In genomic region chr3:123110238-123110952, GRCh38 we compare ENCODE assay signal across 20 cellular contexts. TPM values are rescaled to one million over a fixed set of nuclear protein-coding genes. Genes with fewer than 3 reads are reported as not detected.
DNase-seq lines count a peak whose midpoint lies in the region; ATAC-seq and TF ChIP-seq lines count a peak whose summit lies in the region.
"Had no signal": no experiment of that assay in that cellular context is flagged by ENCODE, and none has a peak within 500 bp of the region (broad histone marks: within the 10 kb centered on the region; RNA-seq: fewer than 3 reads in every experiment).

No MANE protein-coding gene starts in this region.

- H3K36me3 ChIP-seq in spleen (peaks cover 0 to 84% (median 20%) of the 10 kb centered on the region in 6 donors), ascending aorta (peaks cover 32 to 53% of the 10 kb centered on the region in 2 donors)

- H3K4me1 ChIP-seq in spleen (peaks cover 0 to 54% (median 2%) of the 10 kb centered on the region in 6 donors), ascending aorta (no peaks in the 10 kb centered on the region)
- H3K4me1 ChIP-seq: A549, right lobe of liver had no signal

- CTCF ChIA-PET in activated naive CD4-positive, alpha-beta T cell treated with anti-CD3 and anti-CD28 coated beads, Interleukin-2, amount 10 ng/mL, durations not matched to agents 7 days and 5 days (lab: Charles Lee) = interaction anchor here (0.7 to 1.4 kb wide), 2 partner anchors 10 to 167 kb away, joined by 3 read pairs; no protein-coding TSS in a partner anchor
- CTCF ChIA-PET in WTC11 (lab: Charles Lee) = interaction anchor here (0.6 kb wide), 2 partner anchors 198 to 365 kb away, joined by 3 read pairs; no protein-coding TSS in a partner anchor

- H3K4me3 Mint-ChIP-seq in activated naive CD4-positive, alpha-beta T cell treated with anti-CD3 and anti-CD28 coated beads, Interleukin-2, amount 10 ng/mL, durations not matched to agents 7 days and 5 days = no peak overlapping the region
- H3K4me3 Mint-ChIP-seq in WTC11 = no peak overlapping the region
- H3K4me3 Mint-ChIP-seq in osteocyte (ENCODE audit: unreplicated experiment) = no peak overlapping the region
- H3K4me3 Mint-ChIP-seq: activated CD8-positive, alpha-beta memory T cell treated with anti-CD3 and anti-CD28 coated beads, Interleukin-2, amount 10 ng/mL, durations not matched to agents 7 days and 5 days; activated naive CD8-positive, alpha-beta T cell treated with anti-CD3 and anti-CD28 coated beads, Interleukin-2, amount 50 U/mL, for 24 hours had no signal

- H3K9me3 Mint-ChIP-seq in activated naive CD4-positive, alpha-beta T cell treated with anti-CD3 and anti-CD28 coated beads, Interleukin-2, amount 10 ng/mL, durations not matched to agents 7 days and 5 days = no peaks in the 10 kb centered on the region
- H3K9me3 Mint-ChIP-seq in WTC11 (no peaks in the 10 kb centered on the region), osteocyte (ENCODE audit: unreplicated experiment) (no peaks in the 10 kb centered on the region)
- H3K9me3 Mint-ChIP-seq: activated naive CD8-positive, alpha-beta T cell treated with anti-CD3 and anti-CD28 coated beads, Interleukin-2, amount 50 U/mL, for 24 hours had no signal

- intact Hi-C loops in spleen (cut with DNase I; ENCODE audit: low total_unique reads) (no loop called here), ascending aorta (cut with DNase I) (no loop called here)

- H3K4me1 Mint-ChIP-seq in activated naive CD4-positive, alpha-beta T cell treated with anti-CD3 and anti-CD28 coated beads, Interleukin-2, amount 10 ng/mL, durations not matched to agents 7 days and 5 days = peaks cover 15% of the 10 kb centered on the region
- peaks cover 7% of the 10 kb centered on the region for H3K4me1 Mint-ChIP-seq in WTC11
- no peaks in the 10 kb centered on the region for H3K4me1 Mint-ChIP-seq in osteocyte (ENCODE audit: unreplicated experiment)

- no peak for ATAC-seq in WTC11
- ATAC-seq: A549; activated CD8-positive, alpha-beta memory T cell treated with anti-CD3 and anti-CD28 coated beads, Interleukin-2, amount 10 ng/mL, durations not matched to agents 7 days and 5 days; activated naive CD8-positive, alpha-beta T cell treated with anti-CD3 and anti-CD28 coated beads, Interleukin-2, amount 50 U/mL, for 24 hours; right lobe of liver had no signal

- H3K9me3 ChIP-seq in spleen (no peaks in the 10 kb centered on the region), ascending aorta (no peaks in the 10 kb centered on the region)
- H3K9me3 ChIP-seq: A549, right lobe of liver, testis had no signal

- no peak overlapping the region for H3K4me3 ChIP-seq in spleen
- no peak overlapping the region for H3K4me3 ChIP-seq in ascending aorta
- H3K4me3 ChIP-seq: A549, right lobe of liver, testis had no signal

- peaks cover 7% of the 10 kb centered on the region for H3K36me3 Mint-ChIP-seq in activated naive CD4-positive, alpha-beta T cell treated with anti-CD3 and anti-CD28 coated beads, Interleukin-2, amount 10 ng/mL, durations not matched to agents 7 days and 5 days
- H3K36me3 Mint-ChIP-seq in WTC11 = peaks cover 48% of the 10 kb centered on the region
- H3K36me3 Mint-ChIP-seq in osteocyte (ENCODE audit: unreplicated experiment) = peaks cover 51% of the 10 kb centered on the region
- H3K36me3 Mint-ChIP-seq: activated CD8-positive, alpha-beta memory T cell treated with anti-CD3 and anti-CD28 coated beads, Interleukin-2, amount 10 ng/mL, durations not matched to agents 7 days and 5 days had no signal

- H3K27me3 ChIP-seq in spleen (replicated peaks in 1 of 7) (no peaks in the 10 kb centered on the region), ascending aorta (no peaks in the 10 kb centered on the region)
- H3K27me3 ChIP-seq: right lobe of liver, testis had no signal

- TF ChIP-seq CTCF in WTC11 (IDR thresholded peaks at IDR 0.05) (no peak), spleen (IDR thresholded peaks at IDR 0.05 in 8 of 11, conservative IDR thresholded peaks at IDR 0.05 in 3 of 11) (no peak), ascending aorta (IDR thresholded peaks at IDR 0.05) (no peak), osteocyte (IDR thresholded peaks at IDR 0.05) (no peak)

- H3K27ac Mint-ChIP-seq in activated naive CD4-positive, alpha-beta T cell treated with anti-CD3 and anti-CD28 coated beads, Interleukin-2, amount 10 ng/mL, durations not matched to agents 7 days and 5 days = peak overlapping the region; percentile 76
- H3K27ac Mint-ChIP-seq in WTC11 (no peak overlapping the region), osteocyte (ENCODE audit: unreplicated experiment) (no peak overlapping the region)
- H3K27ac Mint-ChIP-seq: activated CD8-positive, alpha-beta memory T cell treated with anti-CD3 and anti-CD28 coated beads, Interleukin-2, amount 10 ng/mL, durations not matched to agents 7 days and 5 days; activated naive CD8-positive, alpha-beta T cell treated with anti-CD3 and anti-CD28 coated beads, Interleukin-2, amount 50 U/mL, for 24 hours had no signal

- no peaks in the 10 kb centered on the region for H3K27me3 Mint-ChIP-seq in activated naive CD4-positive, alpha-beta T cell treated with anti-CD3 and anti-CD28 coated beads, Interleukin-2, amount 10 ng/mL, durations not matched to agents 7 days and 5 days
- H3K27me3 Mint-ChIP-seq in WTC11 (ENCODE audit: low read depth) (no peaks in the 10 kb centered on the region), osteocyte (ENCODE audit: unreplicated experiment) (no peaks in the 10 kb centered on the region)
- H3K27me3 Mint-ChIP-seq: activated CD8-positive, alpha-beta memory T cell treated with anti-CD3 and anti-CD28 coated beads, Interleukin-2, amount 10 ng/mL, durations not matched to agents 7 days and 5 days; activated naive CD8-positive, alpha-beta T cell treated with anti-CD3 and anti-CD28 coated beads, Interleukin-2, amount 50 U/mL, for 24 hours had no signal

- POLR2A ChIA-PET in WTC11 (lab: Charles Lee) = no interaction called here

- no peak for DNase-seq in activated naive CD4-positive, alpha-beta T cell treated with anti-CD3 and anti-CD28 coated beads, Interleukin-2, amount 10 ng/mL, durations not matched to agents 7 days and 5 days
- no peak for DNase-seq in activated naive CD4-positive, alpha-beta T cell treated with anti-CD3 and anti-CD28 coated beads, Interleukin-2, amount 50 U/mL, for 16 hours
- DNase-seq in NCI-H2171 treated with DMSO at 0.1 percent for 48 hours (lab: John Stamatoyannopoulos, UW) (peak; percentile 77), WTC11 (ENCODE audit: low spot score) (no peak), spleen (peak; percentile 61), T-helper 2 cell (no peak), ascending aorta (ENCODE audit: low spot score in 2 of 2) (no peak), osteocyte (ENCODE audit: extremely low spot score, unreplicated experiment) (no peak)
- DNase-seq: activated CD4-positive, alpha-beta T cell treated with anti-CD3 and anti-CD28 coated beads for 4 hours; activated CD8-positive, alpha-beta memory T cell treated with anti-CD3 and anti-CD28 coated beads, Interleukin-2, amount 10 ng/mL, durations not matched to agents 7 days and 5 days; activated naive CD8-positive, alpha-beta T cell treated with anti-CD3 and anti-CD28 coated beads, Interleukin-2, amount 50 U/mL, for 24 hours; foreskin melanocyte; kidney; NCI-H1105; NCI-H226; right lobe of liver; Right ventricle myocardium superior; testis had no signal

- H3K27ac ChIP-seq in spleen (no peak overlapping the region), ascending aorta (no peak overlapping the region)
- H3K27ac ChIP-seq: A549, epithelial cell of prostate, right lobe of liver, testis had no signal

- 74 to 91% (median 83%) methylated on average over 18 of the region's 18 CpGs for WGBS in spleen, 5 donors

- TF ChIP-seq POLR2A in spleen (IDR thresholded peaks at IDR 0.05) = no peak

TF ChIP-seq in WTC11, 78 proteins besides CTCF, POLR2A, EP300 and RAD21:
- TF ChIP-seq PREB (CRISPR knock-in tag; IDR thresholded peaks at IDR 0.05; ENCODE audit: borderline replicate concordance) = no peak
- TF ChIP-seq ZNF423 (CRISPR knock-in tag; IDR thresholded peaks at IDR 0.05) = 0 out of 2 replicates have a peak, but pooled peaks have one; percentile 14

RNA-seq across cellular contexts. Expression of gene PDIA5, which starts 43.6 kb away (rescaled TPM):
- total RNA-seq in WTC11 (2021) = 30.5 to 41.5 TPM (median 34.6 TPM) in 3 replicates
- 10 to 100 TPM; 16.9 to 30.2 (median 22.1) TPM for total RNA-seq in spleen
- polyA plus RNA-seq in spleen = 1 to 10 TPM; 5.8 to 8.9 (median 7.3) TPM
- 21.3 TPM for total RNA-seq in ascending aorta
- total RNA-seq in osteocyte = 35.5 and 39.7 TPM in 2 replicates

Comparison
In these comparisons a context has a peak if more than half of its experiments do, and no peak if none do; other contexts are left out.
1. DNase-seq: peak in NCI-H2171 treated with DMSO at 0.1 percent for 48 hours (single experiment) and spleen (single experiment); none in activated naive CD4-positive, alpha-beta T cell treated with anti-CD3 and anti-CD28 coated beads, Interleukin-2, amount 10 ng/mL, durations not matched to agents 7 days and 5 days (single experiment), activated naive CD4-positive, alpha-beta T cell treated with anti-CD3 and anti-CD28 coated beads, Interleukin-2, amount 50 U/mL, for 16 hours (single experiment), WTC11 (single experiment), T-helper 2 cell (0 of 5), ascending aorta (0 of 2) and osteocyte (single experiment).